In the genomic region with DNA sequence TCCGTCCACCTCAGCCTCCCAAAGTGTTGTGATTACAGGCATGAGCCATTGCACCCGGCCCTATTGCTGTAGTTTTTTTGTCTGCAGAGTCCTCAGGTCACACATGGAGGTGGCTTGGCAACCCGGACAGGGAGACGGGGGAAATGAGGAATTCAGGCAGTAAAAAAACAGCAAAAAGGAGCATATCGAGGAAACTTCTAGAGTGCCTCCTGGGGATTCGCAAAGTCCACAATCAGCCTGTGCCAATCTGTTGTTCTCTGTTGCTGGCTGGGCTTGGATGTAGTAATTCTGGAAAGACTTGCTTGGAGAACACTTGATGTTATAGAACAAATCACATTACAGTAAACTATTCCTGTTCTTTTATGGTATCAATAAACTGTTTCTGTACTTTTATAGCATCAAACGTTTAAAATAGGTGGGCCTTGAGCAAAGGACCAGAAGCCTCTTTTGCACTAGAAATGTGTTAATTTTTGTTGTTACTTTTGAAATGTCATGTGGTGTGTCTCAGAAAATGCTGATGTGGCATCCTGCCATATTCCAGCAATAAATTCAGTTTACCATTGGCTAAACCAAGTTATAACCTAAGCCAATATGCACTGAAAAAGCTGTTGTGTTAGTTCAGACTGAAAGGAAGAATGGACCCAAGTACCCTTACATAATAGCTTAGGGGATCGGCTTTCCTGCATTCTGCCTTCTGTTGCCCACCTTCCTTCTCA, we compare ENCODE assay signal across 24 cellular contexts. TPM values are rescaled to one million over a fixed set of nuclear protein-coding genes. Genes with fewer than 3 reads are reported as not detected.
A peak's percentile ranks its signal among the peaks of the same experiment; 100 is the strongest.
DNase-seq lines count a peak whose midpoint lies in the region; ATAC-seq, FAIRE-seq and TF ChIP-seq lines count a peak whose summit lies in the region.
"Had no signal": no experiment of that assay in that cellular context is flagged by ENCODE, and none has a peak within 500 bp of the region (broad histone marks: within the 10 kb centered on the region; RNA-seq: fewer than 3 reads in every experiment).

No MANE protein-coding gene starts in this region.

- WGBS in K562 (ENCODE audit: insufficient coverage, low coverage, missing lambda C conversion rate) = 58% methylated on average over 6 of the region's 8 CpGs

- no peak overlapping the region for H3K4me3 ChIP-seq in K562
- no peak overlapping the region for H3K4me3 ChIP-seq in vagina
- H3K4me3 ChIP-seq: dorsolateral prefrontal cortex, gastrocnemius medialis, GM23248, lung, pancreas, testis had no signal

- peak; percentile 36 for DNase-seq in NCI-H2171 treated with DMSO at 0.1 percent for 48 hours (lab: John Stamatoyannopoulos, UW)
- DNase-seq in NCI-H2171 (lab: John Stamatoyannopoulos, UW) = no peak
- DNase-seq in K562 (ENCODE audit: extremely low read depth in 1 of 4, low spot score in 3 of 4) = no peak
- no peak for DNase-seq in left lobe of liver (ENCODE audit: low spot score)
- no peak for DNase-seq in vagina (ENCODE audit: extremely low spot score in 2 of 2)
- DNase-seq in stimulated activated CD4-positive, alpha-beta T cell treated with anti-CD3 and anti-CD28 coated beads, Interleukin-12 subunit alpha, Interleukin-12 subunit beta, amount 100 ng/mL, for 4 hours = no peak
- DNase-seq in SKM-1 (lab: John Stamatoyannopoulos, UW; ENCODE audit: unreplicated experiment) = no peak
- DNase-seq: activated CD4-positive, alpha-beta T cell treated with anti-CD3 and anti-CD28 coated beads, Interleukin-2, amount 50 U/mL, for 48 hours; activated CD4-positive, CD25-positive, alpha-beta regulatory T cell treated with anti-CD3 and anti-CD28 coated beads, Interleukin-2, amount 50 U/mL, for 72 hours; activated naive CD4-positive, alpha-beta T cell treated with anti-CD3 and anti-CD28 coated beads for 36 hours; DMS79 treated with DMSO at 0.1 percent for 48 hours; dorsolateral prefrontal cortex; gastrocnemius medialis; hippocampal formation; pancreas; SK-N-SH; small intestine; stimulated activated naive CD8-positive, alpha-beta T cell treated with anti-CD3 and anti-CD28 coated beads, Interleukin-15, Interleukin-2, amounts not matched to agents 100 U/mL and 50 U/mL, for 24 hours; testis had no signal

- no peak for TF ChIP-seq RAD21 in K562 (CRISPR knock-in tag; conservative IDR thresholded peaks at IDR 0.05 in 1 of 2, IDR thresholded peaks at IDR 0.05 in 1 of 2)

- H3K4me1 ChIP-seq in K562 (replicated peaks in 1 of 2; ENCODE audit: control insufficient read depth in 2 of 2, insufficient read depth in 2 of 2, low read length in 2 of 2) (no peaks in the 10 kb centered on the region), vagina (peaks cover 21% of the 10 kb centered on the region)
- H3K4me1 ChIP-seq: testis had no signal

- H3K36me3 ChIP-seq in K562 (ENCODE audit: control insufficient read depth, insufficient read depth, low read length) (0 out of 3 replicates have a peak, but pooled peaks cover 2% of the 10 kb centered on the region), vagina (peaks cover 0 to 19% of the 10 kb centered on the region in 2 donors)

- no peaks in the 10 kb centered on the region for H3K9me1 ChIP-seq in K562 (ENCODE audit: control insufficient read depth, insufficient read depth, low read length)

- no peak overlapping the region for H3K9ac ChIP-seq in K562 (ENCODE audit: insufficient read depth in 1 of 2, low read depth in 2 of 2, low read length in 2 of 2)
- H3K9ac ChIP-seq: GM23248, SK-N-SH had no signal

- TF ChIP-seq EP300 in K562 (IDR thresholded peaks at IDR 0.05; ENCODE audit: low read length) = no peak

- POLR2A ChIA-PET in K562 (lab: Yijun Ruan, JAX) = no interaction called here

- TF ChIP-seq POLR2A in K562 (conservative IDR thresholded peaks at IDR 0.05) (no peak), vagina (IDR thresholded peaks at IDR 0.05) (no peak)

- TF ChIP-seq CTCF in K562 (IDR thresholded peaks at IDR 0.05 in 2 of 3, conservative IDR thresholded peaks at IDR 0.05 in 1 of 3; ENCODE audit: insufficient read depth in 2 of 3, low read depth in 1 of 3, low read length in 3 of 3) (no peak), vagina (IDR thresholded peaks at IDR 0.05) (no peak)

- no TSS peak for BruUV-seq in K562 (replicated peaks; lab: Mats Ljungman, UMichigan)

- H3K27me3 ChIP-seq in K562 (ENCODE audit: control insufficient read depth in 2 of 2, insufficient read depth in 2 of 2, low read length in 2 of 2) (no peaks in the 10 kb centered on the region), vagina (no peaks in the 10 kb centered on the region)
- H3K27me3 ChIP-seq: dorsolateral prefrontal cortex, gastrocnemius medialis, pancreas, testis had no signal

- in situ Hi-C loops in K562 (cut with MboI) = no loop called here

- intact Hi-C loops in K562 (cut with micrococcal nuclease) (no loop called here), vagina (cut with DNase I) (no loop called here)

- H4K20me1 ChIP-seq in K562 (replicated peaks; ENCODE audit: control insufficient read depth, insufficient read depth, low read length) = no peaks in the 10 kb centered on the region

- CTCF ChIA-PET in K562 (lab: Yijun Ruan, JAX; ENCODE audit: low intra/inter-chr PET ratio) = interaction anchor here (0.6 kb wide), 1 partner anchor 162 kb away, joined by 5 read pairs; a partner anchor contains a TSS

- peaks cover 2% of the 10 kb centered on the region; the same call in 1 of the 2 replicates for H3K9me3 ChIP-seq in K562 (replicated peaks; ENCODE audit: control insufficient read depth, insufficient read depth, low read depth, low read length)
- no peaks in the 10 kb centered on the region for H3K9me3 ChIP-seq in vagina
- H3K9me3 ChIP-seq: gastrocnemius medialis, pancreas, SK-N-SH, testis had no signal

- H3K79me2 ChIP-seq in K562 (ENCODE audit: control insufficient read depth, insufficient read depth, low read length) = no peaks in the 10 kb centered on the region

- no peak overlapping the region for H2AFZ ChIP-seq in K562 (ENCODE audit: low read depth, low read length)
- H2AFZ ChIP-seq: GM23248 had no signal

- H3K27ac ChIP-seq in K562 (ENCODE audit: extremely low read depth, low read depth, low read length) = no peak overlapping the region
- H3K27ac ChIP-seq in vagina = peak overlapping the region; percentile 46
- H3K27ac ChIP-seq: 22Rv1, gastrocnemius medialis, GM23248, testis had no signal

- no peak overlapping the region for H3K4me2 ChIP-seq in K562 (ENCODE audit: insufficient read depth, low read length)
- H3K4me2 ChIP-seq: SK-N-SH had no signal

- ATAC-seq in K562 = no peak
- ATAC-seq in left lobe of liver = peak; percentile 23
- ATAC-seq in HG02973 (IDR thresholded peaks at IDR 0.05; ENCODE audit: unreplicated experiment) = no peak
- ATAC-seq: gastrocnemius medialis; Right ventricle myocardium inferior; stimulated activated naive CD8-positive, alpha-beta T cell treated with anti-CD3 and anti-CD28 coated beads, Interleukin-15, Interleukin-2, amounts not matched to agents 100 U/mL and 50 U/mL, for 24 hours had no signal

- FAIRE-seq in K562 (lab: Jason Lieb, UNC) = no peak
- FAIRE-seq: pancreas, small intestine had no signal

RNA-seq across cellular contexts. Expression of a gene that starts 14.4 kb away (rescaled TPM):
- total RNA-seq in K562 (2011; cell fraction: chromatin; rRNA removed; ENCODE audit: low replicate concordance) = 7.9 and 9.7 TPM in 2 replicates
- total RNA-seq in K562 (2011; cell fraction: nucleolus; rRNA removed) = 6.7 and 7.7 TPM in 2 replicates
- 14.0 and 20.2 TPM in 2 replicates for total RNA-seq in K562 (2011; cell fraction: nucleoplasm; rRNA removed)
- total RNA-seq in K562 (2014; rRNA removed) = 3.3 and 5.3 TPM in 2 replicates
- total RNA-seq in K562 (2014; rRNA removed; fragmentation: Illumina TruSeq; extraction: Trizol) = 4.5 and 6.1 TPM in 2 replicates
- 4.9 and 5.4 TPM in 2 replicates for total RNA-seq in K562 (2015; rRNA removed; fragmentation: Illumina TruSeq; extraction: Trizol)
- 4.0 and 5.1 TPM in 2 replicates for total RNA-seq in K562 (2021)
- 4.3 and 5.0 TPM in 2 replicates for polyA plus RNA-seq in K562 (2011; rRNA removed)
- polyA plus RNA-seq in K562 (2011; cell fraction: cytosol; rRNA removed) = 2.4 and 3.0 TPM in 2 replicates
- polyA plus RNA-seq in K562 (2011; cell fraction: nucleus; rRNA removed) = 3.4 and 5.1 TPM in 2 replicates
- polyA plus RNA-seq in K562 (2012) = 4.7 and 4.8 TPM in 2 replicates
- polyA plus RNA-seq in K562 (2014; fragmentation: Illumina TruSeq; extraction: Trizol) = 6.5 and 7.5 TPM in 2 replicates
- 1 to 10 TPM; 3.7 to 4.6 TPM for polyA plus RNA-seq in K562 (2014; fragmentation: Nextera tagmentation; extraction: Ambion mirVana)
- 5.2 and 7.7 TPM in 2 replicates for polyA plus RNA-seq in K562 (2014; rRNA removed)
- polyA minus RNA-seq in K562 (2011; rRNA and poly(A)+ RNA removed) = 8.4 and 10.2 TPM in 2 replicates
- 1.6 and 1.8 TPM in 2 replicates for polyA minus RNA-seq in K562 (2011; cell fraction: cytosol; rRNA and poly(A)+ RNA removed)
- 9.8 and 15.1 TPM in 2 replicates for polyA minus RNA-seq in K562 (2011; cell fraction: nucleus; rRNA and poly(A)+ RNA removed)
- 5.2 TPM for total RNA-seq in left lobe of liver
- total RNA-seq in vagina = 15.5 TPM

RNA-seq across cellular contexts. Expression of a gene that starts 47.8 kb away (rescaled TPM):
- 32.8 and 90.7 TPM in 2 replicates for total RNA-seq in K562 (2011; cell fraction: chromatin; rRNA removed; ENCODE audit: low replicate concordance)
- total RNA-seq in K562 (2011; cell fraction: nucleolus; rRNA removed) = 10.2 and 13.8 TPM in 2 replicates
- total RNA-seq in K562 (2011; cell fraction: nucleoplasm; rRNA removed) = 41.1 and 72.5 TPM in 2 replicates
- 40.7 and 41.0 TPM in 2 replicates for total RNA-seq in K562 (2014; rRNA removed)
- 51.6 and 55.5 TPM in 2 replicates for total RNA-seq in K562 (2014; rRNA removed; fragmentation: Illumina TruSeq; extraction: Trizol)
- 31.1 and 32.8 TPM in 2 replicates for total RNA-seq in K562 (2015; rRNA removed; fragmentation: Illumina TruSeq; extraction: Trizol)
- total RNA-seq in K562 (2021) = 45.4 and 49.6 TPM in 2 replicates
- 55.0 and 69.3 TPM in 2 replicates for polyA plus RNA-seq in K562 (2011; rRNA removed)
- 28.1 and 32.9 TPM in 2 replicates for polyA plus RNA-seq in K562 (2011; cell fraction: cytosol; rRNA removed)
- polyA plus RNA-seq in K562 (2011; cell fraction: nucleus; rRNA removed) = 40.4 and 42.8 TPM in 2 replicates
- polyA plus RNA-seq in K562 (2012) = 24.4 and 33.8 TPM in 2 replicates
- polyA plus RNA-seq in K562 (2014; fragmentation: Illumina TruSeq; extraction: Trizol) = 34.6 and 39.4 TPM in 2 replicates
- polyA plus RNA-seq in K562 (2014; fragmentation: Nextera tagmentation; extraction: Ambion mirVana) = 1 to 10 TPM; 5.7 to 7.1 TPM
- 10.9 and 19.8 TPM in 2 replicates for polyA plus RNA-seq in K562 (2014; rRNA removed)
- 101 and 139 TPM in 2 replicates for polyA minus RNA-seq in K562 (2011; rRNA and poly(A)+ RNA removed)
- 33.4 and 37.4 TPM in 2 replicates for polyA minus RNA-seq in K562 (2011; cell fraction: cytosol; rRNA and poly(A)+ RNA removed)
- 15.1 and 21.7 TPM in 2 replicates for polyA minus RNA-seq in K562 (2011; cell fraction: nucleus; rRNA and poly(A)+ RNA removed)
- total RNA-seq in left lobe of liver = 54.6 TPM
- 75.1 TPM for total RNA-seq in vagina
